In the genomic region with DNA sequence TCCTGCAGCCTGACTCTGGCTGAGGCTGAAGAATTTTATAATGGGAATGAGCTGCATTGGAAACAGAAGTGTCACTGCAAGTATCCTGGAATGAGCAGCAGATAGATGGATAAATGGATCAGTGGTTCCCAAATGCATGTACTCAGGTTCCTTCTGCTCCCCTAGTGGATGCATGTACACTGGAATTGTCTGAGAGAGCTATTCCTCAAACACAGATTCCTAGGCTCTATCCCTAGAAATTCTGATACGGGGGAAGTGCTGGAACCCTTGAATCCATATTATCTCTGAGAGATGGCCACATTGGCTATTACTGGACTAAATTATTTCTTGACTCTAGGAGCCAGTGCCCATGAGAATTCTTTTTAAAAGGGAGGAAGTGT, we compare ENCODE assay signal across 10 cellular contexts.
DNase-seq lines count a peak whose midpoint lies in the region; ATAC-seq and TF ChIP-seq lines count a peak whose summit lies in the region.
"Had no signal": no experiment of that assay in that cellular context is flagged by ENCODE, and none has a peak within 500 bp of the region (broad histone marks: within the 10 kb centered on the region; RNA-seq: fewer than 3 reads in every experiment).

No MANE protein-coding gene starts in this region.

- no peak overlapping the region for H3K4me3 ChIP-seq in esophagus squamous epithelium
- H3K4me3 ChIP-seq in skeletal muscle tissue (ENCODE audit: low read length in 3 of 3) = no peak overlapping the region

- peaks cover 69% of the 10 kb centered on the region for H3K4me1 Mint-ChIP-seq in activated CD8-positive, alpha-beta memory T cell treated with anti-CD3 and anti-CD28 coated beads, Interleukin-2, amount 10 ng/mL, durations not matched to agents 7 days and 5 days

- TF ChIP-seq POLR2A in esophagus squamous epithelium (IDR thresholded peaks at IDR 0.05) = no peak

- no peak for DNase-seq in activated CD8-positive, alpha-beta memory T cell treated with anti-CD3 and anti-CD28 coated beads, Interleukin-2, amount 10 ng/mL, durations not matched to agents 7 days and 5 days
- no peak for DNase-seq in activated CD8-positive, alpha-beta memory T cell treated with anti-CD3 and anti-CD28 coated beads, Interleukin-2, amount 50 U/mL, for 48 hours
- DNase-seq in RKO (ENCODE audit: low spot score) (peak; percentile 7), esophagus squamous epithelium (lab: John Stamatoyannopoulos, UW) (no peak), DMS79 (lab: John Stamatoyannopoulos, UW) (no peak)
- DNase-seq in NK-92 treated with Interleukin-12 subunit alpha and Interleukin-12 subunit beta, amount 100 ng/mL, for 24 hours (lab: John Stamatoyannopoulos, UW) = no peak
- DNase-seq: amygdala, NCI-H446 had no signal

- intact Hi-C loops in esophagus squamous epithelium (cut with DNase I) = no loop called here

- H3K9ac ChIP-seq in skeletal muscle tissue (ENCODE audit: low read depth in 1 of 3, low read length in 3 of 3) = no peak overlapping the region

- peaks cover 2% of the 10 kb centered on the region for H3K9me3 Mint-ChIP-seq in activated CD8-positive, alpha-beta memory T cell treated with anti-CD3 and anti-CD28 coated beads, Interleukin-2, amount 10 ng/mL, durations not matched to agents 7 days and 5 days (ENCODE audit: low read depth)

- TF ChIP-seq CTCF in esophagus squamous epithelium (IDR thresholded peaks at IDR 0.05) = no peak

- peak overlapping the region in 3 of 4 donors; percentile 0 to 49 (median 48) for H3K27ac ChIP-seq in esophagus squamous epithelium
- peak overlapping the region; percentile 18 for H3K27ac ChIP-seq in skeletal muscle tissue (ENCODE audit: low read depth, low read length)

- CTCF ChIA-PET in activated CD8-positive, alpha-beta memory T cell treated with anti-CD3 and anti-CD28 coated beads, Interleukin-2, amount 10 ng/mL, durations not matched to agents 7 days and 5 days (lab: Charles Lee) = interaction anchor here (0.9 to 2.5 kb wide), 10 partner anchors 8 to 186 kb away, joined by 3 to 10 read pairs (median 3); no protein-coding TSS in a partner anchor

- H3K4me3 Mint-ChIP-seq in activated CD8-positive, alpha-beta memory T cell treated with anti-CD3 and anti-CD28 coated beads, Interleukin-2, amount 10 ng/mL, durations not matched to agents 7 days and 5 days = no peak overlapping the region

- H3K36me3 ChIP-seq in esophagus squamous epithelium (no peaks in the 10 kb centered on the region), skeletal muscle tissue (ENCODE audit: control insufficient read depth in 3 of 3, insufficient read depth in 3 of 3, low read length in 3 of 3) (no peaks in the 10 kb centered on the region)

- peaks cover 5 to 73% (median 33%) of the 10 kb centered on the region in 3 donors for H3K4me1 ChIP-seq in esophagus squamous epithelium
- peaks cover 50 to 68% (median 60%) of the 10 kb centered on the region in 3 donors for H3K4me1 ChIP-seq in skeletal muscle tissue (ENCODE audit: control insufficient read depth in 3 of 3, insufficient read depth in 3 of 3, low read length in 3 of 3)

- 83 to 92% methylated on average over 1 of the region's 1 CpG for WGBS in esophagus squamous epithelium, 2 donors

- peak overlapping the region; percentile 85 for H3K27ac Mint-ChIP-seq in activated CD8-positive, alpha-beta memory T cell treated with anti-CD3 and anti-CD28 coated beads, Interleukin-2, amount 10 ng/mL, durations not matched to agents 7 days and 5 days

- no peaks in the 10 kb centered on the region for H3K27me3 ChIP-seq in esophagus squamous epithelium
- H3K27me3 ChIP-seq in skeletal muscle tissue (ENCODE audit: control insufficient read depth in 3 of 3, insufficient read depth in 3 of 3, low read length in 3 of 3) = no peaks in the 10 kb centered on the region

- H3K27me3 Mint-ChIP-seq in activated CD8-positive, alpha-beta memory T cell treated with anti-CD3 and anti-CD28 coated beads, Interleukin-2, amount 10 ng/mL, durations not matched to agents 7 days and 5 days = no peaks in the 10 kb centered on the region

- no peaks in the 10 kb centered on the region for H3K9me3 ChIP-seq in esophagus squamous epithelium
- H3K9me3 ChIP-seq in skeletal muscle tissue (ENCODE audit: control insufficient read depth in 3 of 3, low read length in 3 of 3) = no peaks in the 10 kb centered on the region

- H3K36me3 Mint-ChIP-seq in activated CD8-positive, alpha-beta memory T cell treated with anti-CD3 and anti-CD28 coated beads, Interleukin-2, amount 10 ng/mL, durations not matched to agents 7 days and 5 days = peaks cover 25% of the 10 kb centered on the region

- no peak for ATAC-seq in activated CD8-positive, alpha-beta memory T cell treated with anti-CD3 and anti-CD28 coated beads, Interleukin-2, amount 10 ng/mL, durations not matched to agents 7 days and 5 days
- ATAC-seq in GM19351 (IDR thresholded peaks at IDR 0.05; ENCODE audit: unreplicated experiment) = no peak
